In genomic region chr3:102673271-102674115, GRCh38 we compare ENCODE assay signal across 8 cellular contexts.
DNase-seq lines count a peak whose midpoint lies in the region; ATAC-seq and TF ChIP-seq lines count a peak whose summit lies in the region.

No MANE protein-coding gene starts in this region.

- intact Hi-C loops in right cardiac atrium (cut with DNase I): loop anchor here in 2 of 4 donors (5.0 to 10.0 kb wide), 2 partner anchors 64 to 71 kb away; no protein-coding TSS in a partner anchor

- no peaks in the 10 kb centered on the region for H3F3A ChIP-seq in SU-DHL-6 (ENCODE audit: insufficient read depth)

- H3K79me2 ChIP-seq in SU-DHL-6 (ENCODE audit: insufficient read depth, low read length): no peaks in the 10 kb centered on the region

- H3K4me3 ChIP-seq in SU-DHL-6 (ENCODE audit: insufficient read depth, low read length, poor library complexity, severe bottlenecking): no peak overlapping the region
- H3K4me3 ChIP-seq in right cardiac atrium (ENCODE audit: low read length): no peak overlapping the region
- H3K4me3 ChIP-seq in skeletal muscle cell (ENCODE audit: low read depth, low read length): peak overlapping the region; percentile 14

- H3K4me2 ChIP-seq in SU-DHL-6 (ENCODE audit: low read depth, low read length, poor library complexity, severe bottlenecking): no peak overlapping the region

- no peaks in the 10 kb centered on the region for H3K9me2 ChIP-seq in SU-DHL-6 (replicated peaks; ENCODE audit: insufficient read depth, low read length)

- DNase-seq in DMS 273 (lab: John Stamatoyannopoulos, UW; ENCODE audit: unreplicated experiment): peak; percentile 82
- no peak for DNase-seq in DMS 273 treated with DMSO at 0.1 percent for 48 hours (lab: John Stamatoyannopoulos, UW)
- DNase-seq in NCI-H1417 treated with DMSO at 0.1 percent for 48 hours (lab: John Stamatoyannopoulos, UW): peak; percentile 22
- peak in 52 of 56 donors; percentile 1 to 79 (median 31) for DNase-seq in amygdala (lab: John Stamatoyannopoulos, UW)
- peak; percentile 45 to 78 (median 76) for DNase-seq in right cardiac atrium
- DNase-seq in skeletal muscle cell (ENCODE audit: low read depth): no peak

- H3K9ac ChIP-seq in SU-DHL-6 (ENCODE audit: low read length): no peak overlapping the region

- ATAC-seq in HG02798 (IDR thresholded peaks at IDR 0.05; ENCODE audit: poor library complexity, unreplicated experiment) (peak; percentile 84), right cardiac atrium (peak; percentile 88 to 96)

- no peaks in the 10 kb centered on the region for H3K4me1 ChIP-seq in right cardiac atrium (ENCODE audit: control insufficient read depth, insufficient read depth, low read length)

- no peaks in the 10 kb centered on the region for H3K9me3 ChIP-seq in SU-DHL-6 (ENCODE audit: insufficient read depth, low read length)
- no peaks in the 10 kb centered on the region for H3K9me3 ChIP-seq in right cardiac atrium (ENCODE audit: control insufficient read depth, low read length)

- H2AFZ ChIP-seq in SU-DHL-6 (ENCODE audit: low read depth, low read length, severe bottlenecking): no peak overlapping the region

- TF ChIP-seq CTCF in SU-DHL-6 (IDR thresholded peaks at IDR 0.05; ENCODE audit: insufficient read depth, low read length, poor library complexity, severe bottlenecking): peak; percentile 67

- 9% methylated on average over 16 of the region's 16 CpGs for WGBS in right cardiac atrium

- no peak overlapping the region for H3K27ac ChIP-seq in SU-DHL-6 (ENCODE audit: low read depth, low read length)
- peak overlapping the region; percentile 26 for H3K27ac ChIP-seq in right cardiac atrium (ENCODE audit: low read length)

- H3K36me3 ChIP-seq in SU-DHL-6 (ENCODE audit: low read length): no peaks in the 10 kb centered on the region

- H3K27me3 ChIP-seq in SU-DHL-6 (ENCODE audit: low read length): no peaks in the 10 kb centered on the region
- no peaks in the 10 kb centered on the region for H3K27me3 ChIP-seq in right cardiac atrium (ENCODE audit: control insufficient read depth, insufficient read depth)

- H4K20me1 ChIP-seq in SU-DHL-6 (ENCODE audit: low read depth, low read length): no peaks in the 10 kb centered on the region

Comparison
In these comparisons a context has a peak if more than half of its experiments do, and no peak if none do; other contexts are left out.
1. DNase-seq: peak in DMS 273 (single experiment), NCI-H1417 treated with DMSO at 0.1 percent for 48 hours (single experiment), amygdala (52 of 56) and right cardiac atrium (3 of 3); none in DMS 273 treated with DMSO at 0.1 percent for 48 hours (single experiment) and skeletal muscle cell (single experiment).